ENCODE assay signal across 1 cellular context in genomic region chr14:100410056-100410565, GRCh38.
TF ChIP-seq lines count a peak whose summit lies in the region.

No MANE protein-coding gene starts in this region.

TF ChIP-seq in H1, 55 proteins besides CTCF, POLR2A, EP300 and RAD21:
- TF ChIP-seq EGR1 (IDR thresholded peaks at IDR 0.05; ENCODE audit: borderline replicate concordance, low read depth, low read length): no peak
